21 cellular contexts compared by ENCODE assay signal in the genomic region with DNA sequence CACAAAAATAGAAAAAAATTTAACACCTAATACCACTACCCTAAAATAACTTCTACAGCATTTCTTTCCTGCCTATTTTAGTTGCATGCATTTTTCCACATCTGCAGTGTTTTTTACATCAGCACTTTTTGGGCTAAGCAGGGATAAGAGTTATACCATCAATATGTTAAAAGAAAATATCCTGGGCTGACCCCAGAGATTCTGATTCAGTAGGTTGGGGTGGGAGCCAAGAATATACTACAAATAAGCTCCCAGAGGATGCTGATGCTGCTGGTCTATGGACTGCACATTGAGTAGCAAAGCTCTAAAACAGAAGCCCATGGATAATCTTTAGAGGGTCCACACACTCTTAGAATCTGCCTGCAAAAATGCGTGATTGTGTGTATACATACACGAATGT. TPM values are rescaled to one million over a fixed set of nuclear protein-coding genes. Genes with fewer than 3 reads are reported as not detected.
DNase-seq lines count a peak whose midpoint lies in the region; ATAC-seq, FAIRE-seq and TF ChIP-seq lines count a peak whose summit lies in the region.
"Had no signal": no experiment of that assay in that cellular context is flagged by ENCODE, and none has a peak within 500 bp of the region (broad histone marks: within the 10 kb centered on the region; RNA-seq: fewer than 3 reads in every experiment).

No MANE protein-coding gene starts in this region.

- WGBS in pancreas, 2 donors, result 94% methylated on average over 2 of the region's 2 CpGs
- 74 to 100% methylated on average over 1 to 2 of the region's 2 CpGs for WGBS in transverse colon (ENCODE audit: low coverage in 1 of 2), 2 donors
- WGBS in esophagus squamous epithelium, 2 donors, result 68 to 97% methylated on average over 2 of the region's 2 CpGs

- CTCF ChIA-PET in activated CD8-positive, alpha-beta memory T cell treated with anti-CD3 and anti-CD28 coated beads, Interleukin-2, amount 10 ng/mL, durations not matched to agents 7 days and 5 days (lab: Charles Lee), result interaction anchor here (1.0 to 6.8 kb wide), 10 partner anchors 9 to 100 kb away, joined by 3 to 42 read pairs (median 3); no protein-coding TSS in a partner anchor

- in situ Hi-C loops in transverse colon (cut with MboI; ENCODE audit: low pct_ligation_motif_present in 1 of 4, low pct_unique_long_range_greater_than_20kb in 1 of 4, low sequenced_read_pairs in 3 of 4), result no loop called here

- no peak overlapping the region for H3K4me3 Mint-ChIP-seq in activated CD8-positive, alpha-beta memory T cell treated with anti-CD3 and anti-CD28 coated beads, Interleukin-2, amount 10 ng/mL, durations not matched to agents 7 days and 5 days
- no peak overlapping the region for H3K4me3 Mint-ChIP-seq in T-helper 17 cell
- H3K4me3 Mint-ChIP-seq in stimulated activated naive B cell treated with anti-CD40 and anti-IgM and Interleukin-4, amounts not matched to agents 10 μg/mL and 1 μg/mL and 100 μg/mL, for 72 hours, result peak overlapping the region; percentile 14 to 55
- H3K4me3 Mint-ChIP-seq: GM23338 had no signal

- H3K9me3 ChIP-seq in T-helper 17 cell (ENCODE audit: control insufficient read depth, low read length, poor library complexity, severe bottlenecking) (no peaks in the 10 kb centered on the region), pancreas (no peaks in the 10 kb centered on the region), transverse colon (no peaks in the 10 kb centered on the region), esophagus squamous epithelium (no peaks in the 10 kb centered on the region)
- H3K9me3 ChIP-seq: body of pancreas, MG63 had no signal

- H3K36me3 ChIP-seq in pancreas (peaks cover 0 to 41% (median 0%) of the 10 kb centered on the region in 3 donors), transverse colon (peaks cover 0 to 21% (median 8%) of the 10 kb centered on the region in 4 donors), esophagus squamous epithelium (peaks cover 5 to 95% (median 19%) of the 10 kb centered on the region in 3 donors)
- H3K36me3 ChIP-seq: MG63 had no signal

- H3K4me1 Mint-ChIP-seq in activated CD8-positive, alpha-beta memory T cell treated with anti-CD3 and anti-CD28 coated beads, Interleukin-2, amount 10 ng/mL, durations not matched to agents 7 days and 5 days, result peaks cover 92% of the 10 kb centered on the region
- peaks cover 38% of the 10 kb centered on the region for H3K4me1 Mint-ChIP-seq in T-helper 17 cell
- H3K4me1 Mint-ChIP-seq in stimulated activated naive B cell treated with anti-CD40 and anti-IgM and Interleukin-4, amounts not matched to agents 10 μg/mL and 1 μg/mL and 100 μg/mL, for 72 hours, result peaks cover 23 to 43% of the 10 kb centered on the region in 2 donors
- H3K4me1 Mint-ChIP-seq: GM23338 had no signal

- H3K4me3 ChIP-seq in choroid plexus epithelial cell (ENCODE audit: low read depth, low read length) (no peak overlapping the region), pancreas (no peak overlapping the region), transverse colon (no peak overlapping the region), esophagus squamous epithelium (no peak overlapping the region)
- H3K4me3 ChIP-seq: body of pancreas, coronary artery, GM23338, MG63 had no signal

- FAIRE-seq in pancreas (lab: Jason Lieb, UNC), result no peak
- FAIRE-seq: frontal cortex had no signal

- peak overlapping the region; percentile 92 for H3K27ac Mint-ChIP-seq in activated CD8-positive, alpha-beta memory T cell treated with anti-CD3 and anti-CD28 coated beads, Interleukin-2, amount 10 ng/mL, durations not matched to agents 7 days and 5 days
- peak overlapping the region; percentile 77 for H3K27ac Mint-ChIP-seq in T-helper 17 cell
- peak overlapping the region; percentile 68 for H3K27ac Mint-ChIP-seq in stimulated activated naive B cell treated with anti-CD40 and anti-IgM and Interleukin-4, amounts not matched to agents 10 μg/mL and 1 μg/mL and 100 μg/mL, for 72 hours
- H3K27ac Mint-ChIP-seq: GM23338 had no signal

- DNase-seq in activated CD8-positive, alpha-beta memory T cell treated with anti-CD3 and anti-CD28 coated beads, Interleukin-2, amount 10 ng/mL, durations not matched to agents 7 days and 5 days, result no peak
- no peak for DNase-seq in activated CD8-positive, alpha-beta memory T cell treated with anti-CD3 and anti-CD28 coated beads for 24 hours
- no peak for DNase-seq in T-helper 17 cell
- DNase-seq in choroid plexus epithelial cell (ENCODE audit: low read depth), result peak; percentile 33
- DNase-seq in stimulated activated naive B cell treated with anti-CD40 and anti-IgM and Interleukin-4, amounts not matched to agents 10 μg/mL and 1 μg/mL and 100 μg/mL, for 72 hours, result no peak
- no peak for DNase-seq in pancreas
- no peak for DNase-seq in transverse colon
- DNase-seq in esophagus squamous epithelium (lab: John Stamatoyannopoulos, UW), result no peak
- DNase-seq: activated gamma-delta T cell treated with Interleukin-2 at 50 U/mL for 16 hours; body of pancreas; DMS79 treated with DMSO at 0.1 percent for 48 hours; MG63; NCI-H1694 treated with DMSO at 0.1 percent for 48 hours; RPMI8226; stimulated activated CD8-positive, alpha-beta memory T cell treated with anti-CD3 and anti-CD28 coated beads, Interleukin-4, amount 100 ng/mL, for 48 hours; trophoblast cell had no signal

- intact Hi-C loops in pancreas (cut with DNase I) (no loop called here), transverse colon (cut with DNase I; ENCODE audit: low total_unique reads) (no loop called here), esophagus squamous epithelium (cut with DNase I) (no loop called here)

- ATAC-seq in activated CD8-positive, alpha-beta memory T cell treated with anti-CD3 and anti-CD28 coated beads, Interleukin-2, amount 10 ng/mL, durations not matched to agents 7 days and 5 days, result no peak
- no peak for ATAC-seq in T-helper 17 cell
- ATAC-seq in stimulated activated naive B cell treated with anti-CD40 and anti-IgM and Interleukin-4, amounts not matched to agents 10 μg/mL and 1 μg/mL and 100 μg/mL, for 72 hours (replicated peaks), result peak; percentile 6 to 13
- ATAC-seq in pancreas, result no peak
- ATAC-seq: body of pancreas, GM23338 had no signal

- H3K4me1 ChIP-seq in pancreas, result peaks cover 17 to 30% (median 20%) of the 10 kb centered on the region in 3 donors
- H3K4me1 ChIP-seq in transverse colon, result peaks cover 20 to 60% (median 32%) of the 10 kb centered on the region in 4 donors
- peaks cover 0 to 37% (median 19%) of the 10 kb centered on the region in 3 donors for H3K4me1 ChIP-seq in esophagus squamous epithelium

- TF ChIP-seq EP300 in transverse colon (IDR thresholded peaks at IDR 0.05; ENCODE audit: low read depth), result no peak

- H3K27ac ChIP-seq in pancreas (no peak overlapping the region), transverse colon (peak overlapping the region in 1 of 4 donors; percentile 62), esophagus squamous epithelium (no peak overlapping the region)
- H3K27ac ChIP-seq: body of pancreas had no signal

- no peak for TF ChIP-seq POLR2A in transverse colon (IDR thresholded peaks at IDR 0.05)
- TF ChIP-seq POLR2A in esophagus squamous epithelium (IDR thresholded peaks at IDR 0.05), result no peak

- H3K36me3 Mint-ChIP-seq in activated CD8-positive, alpha-beta memory T cell treated with anti-CD3 and anti-CD28 coated beads, Interleukin-2, amount 10 ng/mL, durations not matched to agents 7 days and 5 days, result peaks cover 75% of the 10 kb centered on the region
- peaks cover 2% of the 10 kb centered on the region for H3K36me3 Mint-ChIP-seq in T-helper 17 cell (ENCODE audit: low read depth)
- H3K36me3 Mint-ChIP-seq in stimulated activated naive B cell treated with anti-CD40 and anti-IgM and Interleukin-4, amounts not matched to agents 10 μg/mL and 1 μg/mL and 100 μg/mL, for 72 hours, result peaks cover 33 to 60% of the 10 kb centered on the region in 2 donors

- TF ChIP-seq CTCF in choroid plexus epithelial cell (conservative IDR thresholded peaks at IDR 0.05; ENCODE audit: low read depth, low read length) (no peak), pancreas (IDR thresholded peaks at IDR 0.05) (no peak), transverse colon (IDR thresholded peaks at IDR 0.05) (no peak), esophagus squamous epithelium (IDR thresholded peaks at IDR 0.05) (no peak)

- H3K9me3 Mint-ChIP-seq in activated CD8-positive, alpha-beta memory T cell treated with anti-CD3 and anti-CD28 coated beads, Interleukin-2, amount 10 ng/mL, durations not matched to agents 7 days and 5 days (ENCODE audit: low read depth), result no peaks in the 10 kb centered on the region
- no peaks in the 10 kb centered on the region for H3K9me3 Mint-ChIP-seq in stimulated activated naive B cell treated with anti-CD40 and anti-IgM and Interleukin-4, amounts not matched to agents 10 μg/mL and 1 μg/mL and 100 μg/mL, for 72 hours
- H3K9me3 Mint-ChIP-seq: GM23338 had no signal

- H3K27me3 ChIP-seq in pancreas (no peaks in the 10 kb centered on the region), transverse colon (no peaks in the 10 kb centered on the region), esophagus squamous epithelium (no peaks in the 10 kb centered on the region)
- H3K27me3 ChIP-seq: body of pancreas, MG63 had no signal

- no peaks in the 10 kb centered on the region for H3K27me3 Mint-ChIP-seq in activated CD8-positive, alpha-beta memory T cell treated with anti-CD3 and anti-CD28 coated beads, Interleukin-2, amount 10 ng/mL, durations not matched to agents 7 days and 5 days
- no peaks in the 10 kb centered on the region for H3K27me3 Mint-ChIP-seq in T-helper 17 cell
- no peaks in the 10 kb centered on the region for H3K27me3 Mint-ChIP-seq in stimulated activated naive B cell treated with anti-CD40 and anti-IgM and Interleukin-4, amounts not matched to agents 10 μg/mL and 1 μg/mL and 100 μg/mL, for 72 hours

RNA-seq across cellular contexts. Expression of a gene that starts 14.8 kb away (rescaled TPM):
- total RNA-seq in activated CD8-positive, alpha-beta memory T cell treated with anti-CD3 and anti-CD28 coated beads, Interleukin-2, amount 10 ng/mL, durations not matched to agents 7 days and 5 days, result 10 to 100 TPM; 19.1 to 27.7 TPM
- total RNA-seq in T-helper 17 cell (10 to 100 TPM; 27.3 to 32.6 TPM), pancreas (10 to 100 TPM; 13.0 to 25.1 (median 17.2) TPM), transverse colon (10 to 100 TPM; 34.5 to 40.0 (median 38.1) TPM), esophagus squamous epithelium (10 to 100 TPM; 17.8 to 33.3 (median 25.0) TPM)
- 10 to 100 TPM in 1 of 2 donors, 1 to 10 TPM in 1; 9.3 to 10.3 TPM for polyA plus RNA-seq in pancreas

RNA-seq across cellular contexts. Expression of a gene that starts 37.6 kb away (rescaled TPM):
- total RNA-seq in activated CD8-positive, alpha-beta memory T cell treated with anti-CD3 and anti-CD28 coated beads, Interleukin-2, amount 10 ng/mL, durations not matched to agents 7 days and 5 days, result 100 to 1,000 TPM in 1 of 2 experiments, 10 to 100 TPM in 1; 49.7 to 109 TPM
- total RNA-seq in T-helper 17 cell (1 to 10 TPM; 2.0 to 4.4 TPM), pancreas (under 1 TPM in 5 of 6 donors, not detected in 1; 0.08 to 0.89 (median 0.72) TPM), transverse colon (1 to 10 TPM in 3 of 4 donors, not detected in 1; 3.3 to 9.4 (median 6.7) TPM), esophagus squamous epithelium (10 to 100 TPM in 1 of 4 donors, 1 to 10 TPM in 3; 1.7 to 12.0 (median 4.4) TPM)
- polyA plus RNA-seq in pancreas, result under 1 TPM; 0.23 to 0.35 TPM
- total RNA-seq: A673, frontal cortex, GM23338 had no signal
- polyA plus RNA-seq: neural cell had no signal

RNA-seq across cellular contexts. Expression of a gene that starts 46.5 kb away (rescaled TPM):
- not detected for total RNA-seq in activated CD8-positive, alpha-beta memory T cell treated with anti-CD3 and anti-CD28 coated beads, Interleukin-2, amount 10 ng/mL, durations not matched to agents 7 days and 5 days
- under 1 TPM in 1 of 2 donors, not detected in 1; 0.08 TPM for total RNA-seq in T-helper 17 cell
- under 1 TPM in 4 of 6 donors, not detected in 2; 0.04 to 0.31 (median 0.20) TPM for total RNA-seq in pancreas
- polyA plus RNA-seq in pancreas, result not detected
- under 1 TPM in 2 of 4 donors, not detected in 2; 0.14 to 0.32 TPM for total RNA-seq in transverse colon
- under 1 TPM in 3 of 4 donors, not detected in 1; 0.08 to 0.19 (median 0.12) TPM for total RNA-seq in esophagus squamous epithelium
- total RNA-seq: A673, body of pancreas, frontal cortex, GM23338 had no signal
- polyA plus RNA-seq: GM23338, neural cell had no signal

Comparison
In these comparisons a context has a peak if more than half of its experiments do, and no peak if none do; other contexts are left out.
1. ATAC-seq: peak in stimulated activated naive B cell treated with anti-CD40 and anti-IgM and Interleukin-4, amounts not matched to agents 10 μg/mL and 1 μg/mL and 100 μg/mL, for 72 hours (2 of 2); none in activated CD8-positive, alpha-beta memory T cell treated with anti-CD3 and anti-CD28 coated beads, Interleukin-2, amount 10 ng/mL, durations not matched to agents 7 days and 5 days (single experiment), T-helper 17 cell (single experiment) and pancreas (0 of 4).
2. H3K4me3 Mint-ChIP-seq: peak in stimulated activated naive B cell treated with anti-CD40 and anti-IgM and Interleukin-4, amounts not matched to agents 10 μg/mL and 1 μg/mL and 100 μg/mL, for 72 hours (2 of 2); none in activated CD8-positive, alpha-beta memory T cell treated with anti-CD3 and anti-CD28 coated beads, Interleukin-2, amount 10 ng/mL, durations not matched to agents 7 days and 5 days (single experiment) and T-helper 17 cell (single experiment).
3. Peak in every context shown above with its lines, with median percentiles within 50 percentile points of each other: H3K27ac Mint-ChIP-seq.